ENCODE assay signal across 1 cellular context in the genomic region with DNA sequence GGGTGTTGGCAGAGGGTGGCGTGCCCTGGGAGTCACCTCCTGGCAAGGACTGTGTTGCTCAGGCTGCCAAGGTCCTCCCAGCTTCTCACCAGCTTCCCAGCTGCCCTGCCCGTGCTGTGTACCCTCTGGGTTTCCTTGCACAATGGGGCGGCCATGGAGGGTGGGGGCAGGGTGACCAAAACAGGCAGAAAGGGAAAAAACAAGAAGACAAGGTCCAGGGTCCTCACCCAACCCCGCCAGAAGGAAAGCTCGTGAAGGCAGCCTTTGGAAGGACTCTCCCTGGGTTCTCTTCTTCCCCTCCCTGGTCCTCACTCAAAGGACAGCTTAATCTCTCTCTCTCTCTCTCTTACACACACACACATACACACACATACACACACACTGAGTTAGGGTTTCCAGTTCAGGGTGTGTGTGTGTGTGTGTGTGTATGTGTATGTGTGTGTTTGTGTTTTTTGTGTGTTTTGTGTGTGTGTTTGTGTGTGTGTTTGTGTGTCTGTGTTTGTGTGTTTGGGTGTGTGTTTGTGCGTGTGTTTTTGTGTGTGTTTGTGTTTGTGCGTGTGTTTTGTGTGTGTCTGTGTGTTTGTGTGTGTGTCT.
A peak's percentile ranks its signal among the peaks of the same experiment; 100 is the strongest.
TF ChIP-seq lines count a peak whose summit lies in the region.

No MANE protein-coding gene starts in this region.

TF ChIP-seq in HepG2, 621 proteins besides CTCF, POLR2A, EP300 and RAD21 (continued from another document and continues in another):
- TF ChIP-seq, protein P1, sequence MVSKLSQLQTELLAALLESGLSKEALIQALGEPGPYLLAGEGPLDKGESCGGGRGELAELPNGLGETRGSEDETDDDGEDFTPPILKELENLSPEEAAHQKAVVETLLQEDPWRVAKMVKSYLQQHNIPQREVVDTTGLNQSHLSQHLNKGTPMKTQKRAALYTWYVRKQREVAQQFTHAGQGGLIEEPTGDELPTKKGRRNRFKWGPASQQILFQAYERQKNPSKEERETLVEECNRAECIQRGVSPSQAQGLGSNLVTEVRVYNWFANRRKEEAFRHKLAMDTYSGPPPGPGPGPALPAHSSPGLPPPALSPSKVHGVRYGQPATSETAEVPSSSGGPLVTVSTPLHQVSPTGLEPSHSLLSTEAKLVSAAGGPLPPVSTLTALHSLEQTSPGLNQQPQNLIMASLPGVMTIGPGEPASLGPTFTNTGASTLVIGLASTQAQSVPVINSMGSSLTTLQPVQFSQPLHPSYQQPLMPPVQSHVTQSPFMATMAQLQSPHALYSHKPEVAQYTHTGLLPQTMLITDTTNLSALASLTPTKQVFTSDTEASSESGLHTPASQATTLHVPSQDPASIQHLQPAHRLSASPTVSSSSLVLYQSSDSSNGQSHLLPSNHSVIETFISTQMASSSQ (IDR thresholded peaks at IDR 0.05; ENCODE audit: low read depth): no peak
- TF ChIP-seq, protein P1 (CRISPR knock-in tag; IDR thresholded peaks at IDR 0.05; ENCODE audit: borderline replicate concordance): no peak; the same call in 1 of the 2 replicates
- TF ChIP-seq RXRB (CRISPR knock-in tag; IDR thresholded peaks at IDR 0.05; ENCODE audit: borderline replicate concordance) (peak; percentile 38; the same call in 1 of the 2 replicates), POGZ (CRISPR knock-in tag; IDR thresholded peaks at IDR 0.05) (peak; percentile 29; the same call in 1 of the 2 replicates), TCF12 (IDR thresholded peaks at IDR 0.05) (no peak), TCF12 (CRISPR knock-in tag; IDR thresholded peaks at IDR 0.05) (0 out of 2 replicates have a peak, but pooled peaks have one; percentile 48), HDAC6 (IDR thresholded peaks at IDR 0.05; ENCODE audit: low read depth, low read length) (0 out of 2 replicates have a peak, but pooled peaks have one; percentile 76), SMAD1 (CRISPR knock-in tag; IDR thresholded peaks at IDR 0.05; ENCODE audit: borderline replicate concordance, low read depth) (no peak; the same call in 1 of the 2 replicates), ZNF317 (CRISPR knock-in tag; IDR thresholded peaks at IDR 0.05) (no peak), ZNF589 (CRISPR knock-in tag; conservative IDR thresholded peaks at IDR 0.05) (0 out of 2 replicates have a peak, but pooled peaks have one; percentile 68), JUNB (CRISPR knock-in tag; IDR thresholded peaks at IDR 0.05; ENCODE audit: borderline replicate concordance) (peak; percentile 73), ZNF251 (CRISPR knock-in tag; IDR thresholded peaks at IDR 0.05) (no peak), ZNF343 (CRISPR knock-in tag; IDR thresholded peaks at IDR 0.05) (peak; percentile 37; the same call in 1 of the 2 replicates), LCORL (IDR thresholded peaks at IDR 0.05) (0 out of 2 replicates have a peak, but pooled peaks have one; percentile 9), LCORL (CRISPR knock-in tag; IDR thresholded peaks at IDR 0.05) (peak; percentile 46; the same call in 1 of the 2 replicates), CREB1 (IDR thresholded peaks at IDR 0.05) (peak; percentile 46; the same call in 1 of the 2 replicates), CREB1 (CRISPR knock-in tag; IDR thresholded peaks at IDR 0.05) (no peak), FOXA1 (IDR thresholded peaks at IDR 0.05) (peak; percentile 54), FOXA1 (CRISPR knock-in tag; IDR thresholded peaks at IDR 0.05) (peak; percentile 31; the same call in 1 of the 2 replicates), SALL1 (CRISPR knock-in tag; IDR thresholded peaks at IDR 0.05) (peak; percentile 50), SAP130 (CRISPR knock-in tag; IDR thresholded peaks at IDR 0.05; ENCODE audit: low read depth) (peak; percentile 58), MAZ (IDR thresholded peaks at IDR 0.05; ENCODE audit: borderline replicate concordance, low read depth, low read length) (no peak), MAZ (CRISPR knock-in tag; IDR thresholded peaks at IDR 0.05; ENCODE audit: low read depth) (0 out of 2 replicates have a peak, but pooled peaks have one; percentile 11), IKZF1 (IDR thresholded peaks at IDR 0.05) (peak; percentile 94; the same call in 1 of the 2 replicates), ZNF670 (CRISPR knock-in tag; IDR thresholded peaks at IDR 0.05; ENCODE audit: borderline replicate concordance) (no peak), FOXO1 (CRISPR knock-in tag; IDR thresholded peaks at IDR 0.05) (peak; percentile 73; the same call in 1 of the 2 replicates)
- TF ChIP-seq, protein P2, sequence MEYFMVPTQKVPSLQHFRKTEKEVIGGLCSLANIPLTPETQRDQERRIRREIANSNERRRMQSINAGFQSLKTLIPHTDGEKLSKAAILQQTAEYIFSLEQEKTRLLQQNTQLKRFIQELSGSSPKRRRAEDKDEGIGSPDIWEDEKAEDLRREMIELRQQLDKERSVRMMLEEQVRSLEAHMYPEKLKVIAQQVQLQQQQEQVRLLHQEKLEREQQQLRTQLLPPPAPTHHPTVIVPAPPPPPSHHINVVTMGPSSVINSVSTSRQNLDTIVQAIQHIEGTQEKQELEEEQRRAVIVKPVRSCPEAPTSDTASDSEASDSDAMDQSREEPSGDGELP (IDR thresholded peaks at IDR 0.05; ENCODE audit: borderline replicate concordance, low read depth): peak; percentile 17; the same call in 1 of the 2 replicates
- TF ChIP-seq, protein P3, sequence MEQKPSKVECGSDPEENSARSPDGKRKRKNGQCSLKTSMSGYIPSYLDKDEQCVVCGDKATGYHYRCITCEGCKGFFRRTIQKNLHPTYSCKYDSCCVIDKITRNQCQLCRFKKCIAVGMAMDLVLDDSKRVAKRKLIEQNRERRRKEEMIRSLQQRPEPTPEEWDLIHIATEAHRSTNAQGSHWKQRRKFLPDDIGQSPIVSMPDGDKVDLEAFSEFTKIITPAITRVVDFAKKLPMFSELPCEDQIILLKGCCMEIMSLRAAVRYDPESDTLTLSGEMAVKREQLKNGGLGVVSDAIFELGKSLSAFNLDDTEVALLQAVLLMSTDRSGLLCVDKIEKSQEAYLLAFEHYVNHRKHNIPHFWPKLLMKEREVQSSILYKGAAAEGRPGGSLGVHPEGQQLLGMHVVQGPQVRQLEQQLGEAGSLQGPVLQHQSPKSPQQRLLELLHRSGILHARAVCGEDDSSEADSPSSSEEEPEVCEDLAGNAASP (CRISPR knock-in tag; IDR thresholded peaks at IDR 0.05; ENCODE audit: borderline replicate concordance): peak; percentile 64; the same call in 1 of the 2 replicates
- TF ChIP-seq, protein P4, sequence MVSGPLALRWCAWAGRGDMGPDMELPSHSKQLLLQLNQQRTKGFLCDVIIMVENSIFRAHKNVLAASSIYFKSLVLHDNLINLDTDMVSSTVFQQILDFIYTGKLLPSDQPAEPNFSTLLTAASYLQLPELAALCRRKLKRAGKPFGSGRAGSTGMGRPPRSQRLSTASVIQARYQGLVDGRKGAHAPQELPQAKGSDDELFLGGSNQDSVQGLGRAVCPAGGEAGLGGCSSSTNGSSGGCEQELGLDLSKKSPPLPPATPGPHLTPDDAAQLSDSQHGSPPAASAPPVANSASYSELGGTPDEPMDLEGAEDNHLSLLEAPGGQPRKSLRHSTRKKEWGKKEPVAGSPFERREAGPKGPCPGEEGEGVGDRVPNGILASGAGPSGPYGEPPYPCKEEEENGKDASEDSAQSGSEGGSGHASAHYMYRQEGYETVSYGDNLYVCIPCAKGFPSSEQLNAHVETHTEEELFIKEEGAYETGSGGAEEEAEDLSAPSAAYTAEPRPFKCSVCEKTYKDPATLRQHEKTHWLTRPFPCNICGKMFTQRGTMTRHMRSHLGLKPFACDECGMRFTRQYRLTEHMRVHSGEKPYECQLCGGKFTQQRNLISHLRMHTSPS (CRISPR knock-in tag; IDR thresholded peaks at IDR 0.05; ENCODE audit: low read depth): peak; percentile 93
- TF ChIP-seq, protein P5, sequence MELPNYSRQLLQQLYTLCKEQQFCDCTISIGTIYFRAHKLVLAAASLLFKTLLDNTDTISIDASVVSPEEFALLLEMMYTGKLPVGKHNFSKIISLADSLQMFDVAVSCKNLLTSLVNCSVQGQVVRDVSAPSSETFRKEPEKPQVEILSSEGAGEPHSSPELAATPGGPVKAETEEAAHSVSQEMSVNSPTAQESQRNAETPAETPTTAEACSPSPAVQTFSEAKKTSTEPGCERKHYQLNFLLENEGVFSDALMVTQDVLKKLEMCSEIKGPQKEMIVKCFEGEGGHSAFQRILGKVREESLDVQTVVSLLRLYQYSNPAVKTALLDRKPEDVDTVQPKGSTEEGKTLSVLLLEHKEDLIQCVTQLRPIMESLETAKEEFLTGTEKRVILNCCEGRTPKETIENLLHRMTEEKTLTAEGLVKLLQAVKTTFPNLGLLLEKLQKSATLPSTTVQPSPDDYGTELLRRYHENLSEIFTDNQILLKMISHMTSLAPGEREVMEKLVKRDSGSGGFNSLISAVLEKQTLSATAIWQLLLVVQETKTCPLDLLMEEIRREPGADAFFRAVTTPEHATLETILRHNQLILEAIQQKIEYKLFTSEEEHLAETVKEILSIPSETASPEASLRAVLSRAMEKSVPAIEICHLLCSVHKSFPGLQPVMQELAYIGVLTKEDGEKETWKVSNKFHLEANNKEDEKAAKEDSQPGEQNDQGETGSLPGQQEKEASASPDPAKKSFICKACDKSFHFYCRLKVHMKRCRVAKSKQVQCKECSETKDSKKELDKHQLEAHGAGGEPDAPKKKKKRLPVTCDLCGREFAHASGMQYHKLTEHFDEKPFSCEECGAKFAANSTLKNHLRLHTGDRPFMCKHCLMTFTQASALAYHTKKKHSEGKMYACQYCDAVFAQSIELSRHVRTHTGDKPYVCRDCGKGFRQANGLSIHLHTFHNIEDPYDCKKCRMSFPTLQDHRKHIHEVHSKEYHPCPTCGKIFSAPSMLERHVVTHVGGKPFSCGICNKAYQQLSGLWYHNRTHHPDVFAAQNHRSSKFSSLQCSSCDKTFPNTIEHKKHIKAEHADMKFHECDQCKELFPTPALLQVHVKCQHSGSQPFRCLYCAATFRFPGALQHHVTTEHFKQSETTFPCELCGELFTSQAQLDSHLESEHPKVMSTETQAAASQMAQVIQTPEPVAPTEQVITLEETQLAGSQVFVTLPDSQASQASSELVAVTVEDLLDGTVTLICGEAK (IDR thresholded peaks at IDR 0.05): no peak
- TF ChIP-seq, protein P5 (CRISPR knock-in tag; IDR thresholded peaks at IDR 0.05): peak; percentile 28; the same call in 1 of the 2 replicates
- TF ChIP-seq, protein P6, sequence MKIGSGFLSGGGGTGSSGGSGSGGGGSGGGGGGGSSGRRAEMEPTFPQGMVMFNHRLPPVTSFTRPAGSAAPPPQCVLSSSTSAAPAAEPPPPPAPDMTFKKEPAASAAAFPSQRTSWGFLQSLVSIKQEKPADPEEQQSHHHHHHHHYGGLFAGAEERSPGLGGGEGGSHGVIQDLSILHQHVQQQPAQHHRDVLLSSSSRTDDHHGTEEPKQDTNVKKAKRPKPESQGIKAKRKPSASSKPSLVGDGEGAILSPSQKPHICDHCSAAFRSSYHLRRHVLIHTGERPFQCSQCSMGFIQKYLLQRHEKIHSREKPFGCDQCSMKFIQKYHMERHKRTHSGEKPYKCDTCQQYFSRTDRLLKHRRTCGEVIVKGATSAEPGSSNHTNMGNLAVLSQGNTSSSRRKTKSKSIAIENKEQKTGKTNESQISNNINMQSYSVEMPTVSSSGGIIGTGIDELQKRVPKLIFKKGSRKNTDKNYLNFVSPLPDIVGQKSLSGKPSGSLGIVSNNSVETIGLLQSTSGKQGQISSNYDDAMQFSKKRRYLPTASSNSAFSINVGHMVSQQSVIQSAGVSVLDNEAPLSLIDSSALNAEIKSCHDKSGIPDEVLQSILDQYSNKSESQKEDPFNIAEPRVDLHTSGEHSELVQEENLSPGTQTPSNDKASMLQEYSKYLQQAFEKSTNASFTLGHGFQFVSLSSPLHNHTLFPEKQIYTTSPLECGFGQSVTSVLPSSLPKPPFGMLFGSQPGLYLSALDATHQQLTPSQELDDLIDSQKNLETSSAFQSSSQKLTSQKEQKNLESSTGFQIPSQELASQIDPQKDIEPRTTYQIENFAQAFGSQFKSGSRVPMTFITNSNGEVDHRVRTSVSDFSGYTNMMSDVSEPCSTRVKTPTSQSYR (CRISPR knock-in tag; IDR thresholded peaks at IDR 0.05; ENCODE audit: borderline replicate concordance): peak; percentile 96
- TF ChIP-seq, protein P7, sequence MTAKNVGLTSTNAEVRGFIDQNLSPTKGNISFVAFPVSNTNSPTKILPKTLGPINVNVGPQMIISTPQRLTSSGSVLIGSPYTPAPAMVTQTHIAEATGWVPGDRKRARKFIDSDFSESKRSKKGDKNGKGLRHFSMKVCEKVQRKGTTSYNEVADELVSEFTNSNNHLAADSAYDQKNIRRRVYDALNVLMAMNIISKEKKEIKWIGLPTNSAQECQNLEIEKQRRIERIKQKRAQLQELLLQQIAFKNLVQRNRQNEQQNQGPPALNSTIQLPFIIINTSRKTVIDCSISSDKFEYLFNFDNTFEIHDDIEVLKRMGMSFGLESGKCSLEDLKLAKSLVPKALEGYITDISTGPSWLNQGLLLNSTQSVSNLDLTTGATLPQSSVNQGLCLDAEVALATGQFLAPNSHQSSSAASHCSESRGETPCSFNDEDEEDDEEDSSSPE (CRISPR knock-in tag; IDR thresholded peaks at IDR 0.05): no peak
